In genomic region chr9:124415102-124415851, GRCh38 we compare ENCODE assay signal across 8 cellular contexts. TPM values are rescaled to one million over a fixed set of nuclear protein-coding genes. Genes with fewer than 3 reads are reported as not detected.
DNase-seq lines count a peak whose midpoint lies in the region; ATAC-seq and TF ChIP-seq lines count a peak whose summit lies in the region.

Gene PSMB7, minus strand, starts transcription at chr9:124415442. Its CDS starts 17 bp downstream, at chr9:124415425.

- H3K9me3 ChIP-seq in heart left ventricle (no peaks in the 10 kb centered on the region), upper lobe of right lung (no peaks in the 10 kb centered on the region)

- H3K4me1 ChIP-seq in heart left ventricle (peaks cover 0 to 28% (median 12%) of the 10 kb centered on the region in 12 donors), upper lobe of right lung (peaks cover 11% of the 10 kb centered on the region)

- intact Hi-C loops in heart left ventricle (cut with DNase I) (loop anchor here in 3 of 10 donors (5.0 to 10.0 kb wide), 3 partner anchors 67 to 450 kb away; partner anchors contain the start of genes ARPC5L (in 1 of the 3) and RPL35 (in 1 of the 3)), posterior cingulate gyrus (cut with DNase I) (loop anchor here (5.0 kb wide), 1 partner anchor 447 kb away; the partner anchor contains the start of genes ARPC5L and RPL35), upper lobe of right lung (cut with DNase I) (no loop called here)

- DNase-seq in NCI-H1417 treated with DMSO at 0.1 percent for 48 hours (lab: John Stamatoyannopoulos, UW), result peak; percentile 93
- DNase-seq in T follicular helper cell (ENCODE audit: low read depth), result peak; percentile 96
- DNase-seq in heart left ventricle, result peak; percentile 95 to 97 (median 96)
- peak; percentile 91 to 99 (median 96) for DNase-seq in posterior cingulate gyrus
- peak; percentile 98 for DNase-seq in upper lobe of right lung

- 6% methylated on average over 41 of the region's 41 CpGs for WGBS in adipose tissue, 3 donors
- 6 to 7% (median 6%) methylated on average over 40 to 41 of the region's 41 CpGs for WGBS in heart left ventricle, 4 donors

- no peaks in the 10 kb centered on the region for H3K27me3 ChIP-seq in heart left ventricle
- H3K27me3 ChIP-seq in upper lobe of right lung, result no peaks in the 10 kb centered on the region

- H3K4me3 ChIP-seq in heart left ventricle, result peak within 1 kb of the TSS; percentile 25 to 93 (median 84)
- H3K4me3 ChIP-seq in upper lobe of right lung, result peak within 1 kb of the TSS; percentile 89

- TF ChIP-seq CTCF in GM12872 (IDR thresholded peaks at IDR 0.05; ENCODE audit: insufficient read depth, low read depth, low read length) (peak; percentile 89), heart left ventricle (IDR thresholded peaks at IDR 0.05) (peak; percentile 67 to 98 (median 82)), upper lobe of right lung (IDR thresholded peaks at IDR 0.05) (peak; percentile 86)

- peak in 1 of 2 donors; percentile 44 for TF ChIP-seq POLR2A in heart left ventricle (IDR thresholded peaks at IDR 0.05)

- peak; percentile 93 for ATAC-seq in HG02763 (IDR thresholded peaks at IDR 0.05; ENCODE audit: unreplicated experiment)
- peak; percentile 85 to 98 (median 96) for ATAC-seq in heart left ventricle
- peak; percentile 99 for ATAC-seq in upper lobe of right lung

- H3K36me3 ChIP-seq in heart left ventricle (peaks cover 0 to 41% (median 39%) of the 10 kb centered on the region in 9 donors), upper lobe of right lung (peaks cover 40% of the 10 kb centered on the region)

- H3K27ac ChIP-seq in adipose tissue (ENCODE audit: low read depth, low read length) (no peak within 1 kb of the TSS), heart left ventricle (peak within 1 kb of the TSS in 8 of 12 donors; percentile 11 to 72 (median 54)), upper lobe of right lung (peak within 1 kb of the TSS; percentile 72)

RNA-seq across cellular contexts. Expression of gene PSMB7, which starts in this region (rescaled TPM):
- 100 to 1,000 TPM; 133 to 197 (median 137) TPM for polyA plus RNA-seq in adipose tissue
- 100 to 1,000 TPM; 149 to 273 (median 163) TPM for total RNA-seq in heart left ventricle
- 100 to 1,000 TPM; 250 to 281 TPM for polyA plus RNA-seq in heart left ventricle
- 73.5 TPM for total RNA-seq in upper lobe of right lung
